Comparison of ENCODE assay signal across 8 cellular contexts in the genomic region with DNA sequence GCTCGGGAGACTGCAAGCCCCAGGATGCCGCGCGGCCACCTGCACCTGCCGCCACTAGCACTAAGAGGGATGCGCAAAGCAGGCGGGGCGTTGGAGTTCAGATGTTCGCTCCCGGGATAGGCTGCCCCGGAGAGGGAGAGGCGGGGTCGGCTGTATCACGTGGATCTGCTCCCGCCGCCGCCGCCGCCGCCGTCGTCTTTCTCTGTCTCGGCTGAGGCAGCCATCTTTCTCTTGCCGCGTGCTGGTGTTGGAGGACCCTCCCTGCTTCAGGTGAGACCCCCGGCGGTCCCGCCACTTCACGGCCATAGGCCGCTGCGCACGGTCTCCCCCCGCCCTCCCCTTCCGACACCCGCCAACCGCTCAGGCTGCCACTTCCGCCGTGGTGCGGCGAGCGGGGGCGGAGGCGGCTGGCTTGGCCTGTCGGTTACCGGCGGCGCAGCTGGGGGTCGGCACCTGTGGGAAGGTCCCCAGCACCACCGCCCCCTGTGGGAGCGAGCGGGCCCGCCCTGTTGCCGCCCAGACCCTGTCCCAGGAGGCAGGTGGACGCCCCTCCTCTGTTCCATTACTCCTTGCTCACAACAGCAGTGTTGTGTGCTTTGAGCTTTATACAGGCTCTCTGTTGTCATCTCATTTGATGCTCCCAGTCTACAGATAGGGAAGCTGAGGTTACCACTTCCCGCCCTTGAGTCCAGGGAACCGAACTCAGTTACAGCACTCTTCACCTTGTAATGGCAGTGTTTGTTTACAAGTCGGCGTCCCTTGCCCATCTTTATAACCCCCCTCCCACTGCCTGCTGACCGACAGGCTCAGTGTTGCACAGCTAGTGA.
A peak's percentile ranks its signal among the peaks of the same experiment; 100 is the strongest.
DNase-seq lines count a peak whose midpoint lies in the region; ATAC-seq and TF ChIP-seq lines count a peak whose summit lies in the region.

TSS of gene BTF3L4 (plus strand) at position 186 of the 827 bp plus-strand sequence. CDS start 3,553 bp downstream, outside the sequence.

- H3K4me3 ChIP-seq in AG09309 (ENCODE audit: control insufficient read depth, low read depth, low read length): peak within 1 kb of the TSS; percentile 89

- no peak for TF ChIP-seq CTCF in AG09309 (IDR thresholded peaks at IDR 0.05; ENCODE audit: control insufficient read depth, insufficient read depth, low read depth, low read length, missing control alignments)

- DNase-seq in AG09309 (ENCODE audit: low read depth) (no peak), NCI-H446 treated with DMSO at 0.1 percent for 48 hours (lab: John Stamatoyannopoulos, UW) (peak; percentile 93), inferior parietal cortex (ENCODE audit: extremely low spot score) (peak; percentile 94)
- peak; percentile 84 for DNase-seq in activated CD4-positive, CD25-positive, alpha-beta regulatory T cell treated with anti-CD3 and anti-CD28 coated beads, Interleukin-2, amount 50 U/mL, for 16 hours (ENCODE audit: low read depth, low spot score)
- DNase-seq in central memory CD4-positive, alpha-beta T cell: peak; percentile 91
- peak; percentile 84 to 94 for DNase-seq in stimulated activated CD4-positive, alpha-beta T cell treated with anti-CD3 and anti-CD28 coated beads, Interleukin-12 subunit alpha, Interleukin-12 subunit beta, amount 100 ng/mL, for 24 hours (ENCODE audit: low read depth in 2 of 2)

- ATAC-seq in GM19035 (IDR thresholded peaks at IDR 0.05; ENCODE audit: unreplicated experiment) (peak; percentile 76), HG03342 (IDR thresholded peaks at IDR 0.05; ENCODE audit: unreplicated experiment) (peak; percentile 86)
